Comparison of ENCODE assay signal across 1 cellular context in the genomic region with DNA sequence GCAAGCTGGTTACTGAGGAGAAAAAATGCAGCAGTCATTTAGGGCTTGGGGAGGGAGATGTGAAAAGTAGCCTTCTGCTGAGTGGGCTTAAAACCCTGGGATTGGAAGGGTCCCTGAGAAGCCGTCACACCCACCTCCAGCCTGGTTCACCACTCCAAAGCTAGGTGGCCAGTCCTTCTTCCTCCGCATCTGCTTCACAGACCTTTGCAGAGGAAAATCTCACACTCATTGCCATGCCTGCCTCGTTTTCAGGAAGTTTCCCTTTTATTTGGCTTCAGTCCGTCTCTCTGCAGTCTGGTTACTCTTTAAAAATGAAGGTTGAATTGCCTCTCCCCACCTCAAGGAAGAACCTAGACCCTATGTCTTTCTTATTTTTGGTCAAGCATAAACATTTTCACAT.
TF ChIP-seq lines count a peak whose summit lies in the region.

No MANE protein-coding gene starts in this region.

TF ChIP-seq in GM23338, 12 proteins besides CTCF, POLR2A, EP300 and RAD21:
- TF ChIP-seq JUNB (IDR thresholded peaks at IDR 0.05; ENCODE audit: unreplicated experiment) (no peak), CREB1 (CRISPR knock-in tag; IDR thresholded peaks at IDR 0.05; ENCODE audit: low read depth) (no peak), POLR2AphosphoS5 (IDR thresholded peaks at IDR 0.05; ENCODE audit: low read depth) (no peak), ZNF114 (CRISPR knock-in tag; IDR thresholded peaks at IDR 0.05) (no peak), NANOG (IDR thresholded peaks at IDR 0.05; ENCODE audit: borderline replicate concordance) (no peak), REST (IDR thresholded peaks at IDR 0.05; ENCODE audit: unreplicated experiment) (no peak), EZH2phosphoT487 (IDR thresholded peaks at IDR 0.05; ENCODE audit: unreplicated experiment) (no peak), ZNF331 (CRISPR knock-in tag; IDR thresholded peaks at IDR 0.05; ENCODE audit: low read depth) (no peak), STAT1 (IDR thresholded peaks at IDR 0.05; ENCODE audit: unreplicated experiment) (no peak), EZH2 (IDR thresholded peaks at IDR 0.05; ENCODE audit: low read depth, unreplicated experiment) (no peak)
- TF ChIP-seq, protein P1, sequence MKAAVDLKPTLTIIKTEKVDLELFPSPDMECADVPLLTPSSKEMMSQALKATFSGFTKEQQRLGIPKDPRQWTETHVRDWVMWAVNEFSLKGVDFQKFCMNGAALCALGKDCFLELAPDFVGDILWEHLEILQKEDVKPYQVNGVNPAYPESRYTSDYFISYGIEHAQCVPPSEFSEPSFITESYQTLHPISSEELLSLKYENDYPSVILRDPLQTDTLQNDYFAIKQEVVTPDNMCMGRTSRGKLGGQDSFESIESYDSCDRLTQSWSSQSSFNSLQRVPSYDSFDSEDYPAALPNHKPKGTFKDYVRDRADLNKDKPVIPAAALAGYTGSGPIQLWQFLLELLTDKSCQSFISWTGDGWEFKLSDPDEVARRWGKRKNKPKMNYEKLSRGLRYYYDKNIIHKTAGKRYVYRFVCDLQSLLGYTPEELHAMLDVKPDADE (IDR thresholded peaks at IDR 0.05): no peak
- TF ChIP-seq, protein P2, sequence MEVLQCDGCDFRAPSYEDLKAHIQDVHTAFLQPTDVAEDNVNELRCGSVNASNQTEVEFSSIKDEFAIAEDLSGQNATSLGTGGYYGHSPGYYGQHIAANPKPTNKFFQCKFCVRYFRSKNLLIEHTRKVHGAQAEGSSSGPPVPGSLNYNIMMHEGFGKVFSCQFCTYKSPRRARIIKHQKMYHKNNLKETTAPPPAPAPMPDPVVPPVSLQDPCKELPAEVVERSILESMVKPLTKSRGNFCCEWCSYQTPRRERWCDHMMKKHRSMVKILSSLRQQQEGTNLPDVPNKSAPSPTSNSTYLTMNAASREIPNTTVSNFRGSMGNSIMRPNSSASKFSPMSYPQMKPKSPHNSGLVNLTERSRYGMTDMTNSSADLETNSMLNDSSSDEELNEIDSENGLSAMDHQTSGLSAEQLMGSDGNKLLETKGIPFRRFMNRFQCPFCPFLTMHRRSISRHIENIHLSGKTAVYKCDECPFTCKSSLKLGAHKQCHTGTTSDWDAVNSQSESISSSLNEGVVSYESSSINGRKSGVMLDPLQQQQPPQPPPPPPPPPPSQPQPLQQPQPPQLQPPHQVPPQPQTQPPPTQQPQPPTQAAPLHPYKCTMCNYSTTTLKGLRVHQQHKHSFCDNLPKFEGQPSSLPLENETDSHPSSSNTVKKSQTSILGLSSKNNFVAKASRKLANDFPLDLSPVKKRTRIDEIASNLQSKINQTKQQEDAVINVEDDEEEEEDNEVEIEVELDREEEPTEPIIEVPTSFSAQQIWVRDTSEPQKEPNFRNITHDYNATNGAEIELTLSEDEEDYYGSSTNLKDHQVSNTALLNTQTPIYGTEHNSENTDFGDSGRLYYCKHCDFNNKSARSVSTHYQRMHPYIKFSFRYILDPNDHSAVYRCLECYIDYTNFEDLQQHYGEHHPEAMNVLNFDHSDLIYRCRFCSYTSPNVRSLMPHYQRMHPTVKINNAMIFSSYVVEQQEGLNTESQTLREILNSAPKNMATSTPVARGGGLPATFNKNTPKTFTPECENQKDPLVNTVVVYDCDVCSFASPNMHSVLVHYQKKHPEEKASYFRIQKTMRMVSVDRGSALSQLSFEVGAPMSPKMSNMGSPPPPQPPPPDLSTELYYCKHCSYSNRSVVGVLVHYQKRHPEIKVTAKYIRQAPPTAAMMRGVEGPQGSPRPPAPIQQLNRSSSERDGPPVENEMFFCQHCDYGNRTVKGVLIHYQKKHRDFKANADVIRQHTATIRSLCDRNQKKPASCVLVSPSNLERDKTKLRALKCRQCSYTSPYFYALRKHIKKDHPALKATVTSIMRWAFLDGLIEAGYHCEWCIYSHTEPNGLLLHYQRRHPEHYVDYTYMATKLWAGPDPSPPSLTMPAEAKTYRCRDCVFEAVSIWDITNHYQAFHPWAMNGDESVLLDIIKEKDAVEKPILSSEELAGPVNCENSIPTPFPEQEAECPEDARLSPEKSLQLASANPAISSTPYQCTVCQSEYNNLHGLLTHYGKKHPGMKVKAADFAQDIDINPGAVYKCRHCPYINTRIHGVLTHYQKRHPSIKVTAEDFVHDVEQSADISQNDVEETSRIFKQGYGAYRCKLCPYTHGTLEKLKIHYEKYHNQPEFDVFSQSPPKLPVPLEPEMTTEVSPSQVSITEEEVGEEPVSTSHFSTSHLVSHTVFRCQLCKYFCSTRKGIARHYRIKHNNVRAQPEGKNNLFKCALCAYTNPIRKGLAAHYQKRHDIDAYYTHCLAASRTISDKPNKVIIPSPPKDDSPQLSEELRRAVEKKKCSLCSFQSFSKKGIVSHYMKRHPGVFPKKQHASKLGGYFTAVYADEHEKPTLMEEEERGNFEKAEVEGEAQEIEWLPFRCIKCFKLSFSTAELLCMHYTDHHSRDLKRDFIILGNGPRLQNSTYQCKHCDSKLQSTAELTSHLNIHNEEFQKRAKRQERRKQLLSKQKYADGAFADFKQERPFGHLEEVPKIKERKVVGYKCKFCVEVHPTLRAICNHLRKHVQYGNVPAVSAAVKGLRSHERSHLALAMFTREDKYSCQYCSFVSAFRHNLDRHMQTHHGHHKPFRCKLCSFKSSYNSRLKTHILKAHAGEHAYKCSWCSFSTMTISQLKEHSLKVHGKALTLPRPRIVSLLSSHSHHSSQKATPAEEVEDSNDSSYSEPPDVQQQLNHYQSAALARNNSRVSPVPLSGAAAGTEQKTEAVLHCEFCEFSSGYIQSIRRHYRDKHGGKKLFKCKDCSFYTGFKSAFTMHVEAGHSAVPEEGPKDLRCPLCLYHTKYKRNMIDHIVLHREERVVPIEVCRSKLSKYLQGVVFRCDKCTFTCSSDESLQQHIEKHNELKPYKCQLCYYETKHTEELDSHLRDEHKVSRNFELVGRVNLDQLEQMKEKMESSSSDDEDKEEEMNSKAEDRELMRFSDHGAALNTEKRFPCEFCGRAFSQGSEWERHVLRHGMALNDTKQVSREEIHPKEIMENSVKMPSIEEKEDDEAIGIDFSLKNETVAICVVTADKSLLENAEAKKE (CRISPR knock-in tag; IDR thresholded peaks at IDR 0.05): no peak
TF ChIP-seq in GM23338: peak in this region for 0.
